In genomic region chr5:3787604-3788003, GRCh38 we compare ENCODE assay signal across 18 cellular contexts.
"Had no signal": no experiment of that assay in that cellular context is flagged by ENCODE, and none has a peak within 500 bp of the region (broad histone marks: within the 10 kb centered on the region; RNA-seq: fewer than 3 reads in every experiment).

No MANE protein-coding gene starts in this region.

- H3K9me3 ChIP-seq: heart left ventricle, left ventricle myocardium inferior, suprapubic skin, thyroid gland had no signal

- H3K27me3 ChIP-seq: thyroid gland had no signal

- ATAC-seq: heart left ventricle; sciatic nerve; stimulated activated naive CD8-positive, alpha-beta T cell treated with anti-CD3 and anti-CD28 coated beads, Interleukin-15, Interleukin-2, amounts not matched to agents 100 U/mL and 50 U/mL, for 24 hours had no signal

- H3K36me3 ChIP-seq: heart left ventricle, left ventricle myocardium inferior, suprapubic skin, thyroid gland had no signal

- FAIRE-seq: colon, keratinocyte, urothelium cell line had no signal

- H3K4me3 ChIP-seq: heart left ventricle, left ventricle myocardium inferior, lung, suprapubic skin, thyroid gland had no signal

- H3K4me1 ChIP-seq: heart left ventricle, left ventricle myocardium inferior, suprapubic skin, thyroid gland had no signal

- DNase-seq: cerebellar nuclear complex; effector CD4-positive, alpha-beta T cell; foreskin melanocyte; heart left ventricle; hippocampal formation; immature natural killer cell; left ventricle myocardium inferior; mesenchymal stem cell; naive B cell; posterior cingulate gyrus; stimulated activated naive CD8-positive, alpha-beta T cell treated with anti-CD3 and anti-CD28 coated beads, Interleukin-15, Interleukin-2, amounts not matched to agents 100 U/mL and 50 U/mL, for 24 hours; thyroid gland had no signal

- H3K27ac ChIP-seq: heart left ventricle, left ventricle myocardium inferior, suprapubic skin, thyroid gland had no signal
